ENCODE assay signal across 16 cellular contexts in genomic region chr6:35905841-35906498, GRCh38.
"Had no signal": no experiment of that assay in that cellular context is flagged by ENCODE, and none has a peak within 500 bp of the region (broad histone marks: within the 10 kb centered on the region; RNA-seq: fewer than 3 reads in every experiment).

No MANE protein-coding gene starts in this region.

- H3K4me3 ChIP-seq: mucosa of descending colon, prostate gland, suprapubic skin, upper lobe of left lung had no signal

- H3K27ac Mint-ChIP-seq: effector memory CD8-positive, alpha-beta T cell; naive thymus-derived CD8-positive, alpha-beta T cell had no signal

- H3K27ac ChIP-seq: prostate gland, suprapubic skin, upper lobe of left lung had no signal

- H3K27me3 ChIP-seq: suprapubic skin, upper lobe of left lung had no signal

- H3K36me3 ChIP-seq: prostate gland, suprapubic skin had no signal

- DNase-seq: activated CD4-positive, alpha-beta T cell treated with anti-CD3 and anti-CD28 coated beads, Interleukin-2, amount 50 U/mL, for 48 hours; activated naive CD4-positive, alpha-beta T cell treated with Interleukin-2 at 50 U/mL for 16 hours; caudate nucleus; cortex of kidney; effector memory CD8-positive, alpha-beta T cell; glutamatergic neuron; mucosa of descending colon; naive thymus-derived CD8-positive, alpha-beta T cell; occipital lobe; stimulated activated CD4-positive, alpha-beta T cell treated with anti-CD3 and anti-CD28 coated beads, Interleukin-2, amount 100 ng/mL, for 24 hours; stimulated activated naive CD4-positive, alpha-beta T cell; T-helper 2 cell; upper lobe of left lung had no signal

- H3K9me3 Mint-ChIP-seq: effector memory CD8-positive, alpha-beta T cell had no signal

- H3K27me3 Mint-ChIP-seq: effector memory CD8-positive, alpha-beta T cell; naive thymus-derived CD8-positive, alpha-beta T cell had no signal

- ATAC-seq: effector memory CD8-positive, alpha-beta T cell; mucosa of descending colon; naive thymus-derived CD8-positive, alpha-beta T cell; sciatic nerve had no signal

- H3K4me3 Mint-ChIP-seq: effector memory CD8-positive, alpha-beta T cell; naive thymus-derived CD8-positive, alpha-beta T cell had no signal
